10 cellular contexts compared by ENCODE assay signal in genomic region chr10:122373108-122373507, GRCh38. TPM values are rescaled to one million over a fixed set of nuclear protein-coding genes. Genes with fewer than 3 reads are reported as not detected.
A peak's percentile ranks its signal among the peaks of the same experiment; 100 is the strongest.
DNase-seq lines count a peak whose midpoint lies in the region; ATAC-seq and TF ChIP-seq lines count a peak whose summit lies in the region.
"Had no signal": no experiment of that assay in that cellular context is flagged by ENCODE, and none has a peak within 500 bp of the region (broad histone marks: within the 10 kb centered on the region; RNA-seq: fewer than 3 reads in every experiment).

No MANE protein-coding gene starts in this region.

- H3K9me3 ChIP-seq in thoracic aorta, result no peaks in the 10 kb centered on the region

- no peak overlapping the region for H3K4me3 ChIP-seq in thoracic aorta

- ATAC-seq in activated T-cell treated with anti-CD3 and anti-CD28 coated beads, Interleukin-2, amount 50 U/mL, for 72 hours (replicated peaks in 1 of 2), result no peak
- no peak for ATAC-seq in activated T-cell treated with anti-CD3 and anti-CD28 coated beads, Interleukin-2, amount 50 U/mL, for 4 hours
- ATAC-seq in memory B cell (ENCODE audit: low read depth), result no peak
- no peak for ATAC-seq in thoracic aorta (ENCODE audit: insufficient number of reproducible peaks, low FRiP score, low read depth)
- no peak for ATAC-seq in HG02571 (IDR thresholded peaks at IDR 0.05; ENCODE audit: unreplicated experiment)

- H3K27ac Mint-ChIP-seq in activated T-cell treated with anti-CD3 and anti-CD28 coated beads, Interleukin-2, amount 50 U/mL, for 72 hours, result peak overlapping the region; percentile 25
- H3K27ac Mint-ChIP-seq in brain (peak overlapping the region in 4 of 5 experiments; percentile 86 to 98 (median 90)), memory B cell (no peak overlapping the region)

- H3K4me1 Mint-ChIP-seq in activated T-cell treated with anti-CD3 and anti-CD28 coated beads, Interleukin-2, amount 50 U/mL, for 72 hours (ENCODE audit: low read depth), result peaks cover 36% of the 10 kb centered on the region
- peaks cover 26% of the 10 kb centered on the region for H3K4me1 Mint-ChIP-seq in activated T-cell treated with anti-CD3 and anti-CD28 coated beads, Interleukin-2, amount 50 U/mL, for 4 hours (ENCODE audit: low read depth)
- peaks cover 53% of the 10 kb centered on the region for H3K4me1 Mint-ChIP-seq in brain
- H3K4me1 Mint-ChIP-seq in memory B cell, result peaks cover 7% of the 10 kb centered on the region

- peak overlapping the region; percentile 85 to 95 for H3K4me3 Mint-ChIP-seq in activated T-cell treated with anti-CD3 and anti-CD28 coated beads, Interleukin-2, amount 50 U/mL, for 72 hours
- H3K4me3 Mint-ChIP-seq in activated T-cell treated with anti-CD3 and anti-CD28 coated beads, Interleukin-2, amount 50 U/mL, for 4 hours, result no peak overlapping the region
- peak overlapping the region; percentile 87 to 98 (median 91) for H3K4me3 Mint-ChIP-seq in brain
- H3K4me3 Mint-ChIP-seq in memory B cell, result peak overlapping the region; percentile 83

- no peak for TF ChIP-seq CTCF in brain (conservative IDR thresholded peaks at IDR 0.05)
- TF ChIP-seq CTCF in thoracic aorta (IDR thresholded peaks at IDR 0.05), result no peak

- peak overlapping the region; percentile 78 to 98 for H3K27ac ChIP-seq in thoracic aorta

- H3K27me3 Mint-ChIP-seq in activated T-cell treated with anti-CD3 and anti-CD28 coated beads, Interleukin-2, amount 50 U/mL, for 72 hours (ENCODE audit: low read depth), result peaks cover 46% of the 10 kb centered on the region
- peaks cover 20% of the 10 kb centered on the region for H3K27me3 Mint-ChIP-seq in activated T-cell treated with anti-CD3 and anti-CD28 coated beads, Interleukin-2, amount 50 U/mL, for 4 hours (ENCODE audit: low read depth)
- H3K27me3 Mint-ChIP-seq in brain (peaks cover 22% of the 10 kb centered on the region), memory B cell (peaks cover 14% of the 10 kb centered on the region)

- no peak for DNase-seq in activated T-cell treated with anti-CD3 and anti-CD28 coated beads, Interleukin-2, amount 50 U/mL, for 72 hours
- DNase-seq in activated T-cell treated with anti-CD3 and anti-CD28 coated beads, Interleukin-2, amount 50 U/mL, for 4 hours, result no peak
- DNase-seq in memory B cell (ENCODE audit: low spot score in 2 of 2) (no peak), thoracic aorta (ENCODE audit: low spot score) (no peak), kidney glomerular epithelial cell (lab: John Stamatoyannopoulos, UW) (no peak), NCI-H345 (lab: John Stamatoyannopoulos, UW) (no peak)
- DNase-seq: stimulated activated CD4-positive, alpha-beta T cell treated with anti-CD3 and anti-CD28 coated beads, Interleukin-4, amount 100 ng/mL, for 4 hours had no signal

- H3K4me1 ChIP-seq in thoracic aorta (ENCODE audit: control insufficient read depth in 1 of 2, low read depth in 2 of 2), result peaks cover 13 to 39% of the 10 kb centered on the region in 2 donors
- H3K4me1 ChIP-seq: parathyroid adenoma had no signal

- H3K36me3 Mint-ChIP-seq in activated T-cell treated with anti-CD3 and anti-CD28 coated beads, Interleukin-2, amount 50 U/mL, for 72 hours (ENCODE audit: insufficient read depth in 2 of 2), result peaks cover 0 to 3% of the 10 kb centered on the region in 2 donors
- H3K36me3 Mint-ChIP-seq in activated T-cell treated with anti-CD3 and anti-CD28 coated beads, Interleukin-2, amount 50 U/mL, for 4 hours (ENCODE audit: insufficient read depth), result no peaks in the 10 kb centered on the region
- H3K36me3 Mint-ChIP-seq in brain (no peaks in the 10 kb centered on the region), memory B cell (no peaks in the 10 kb centered on the region)

- H3K36me3 ChIP-seq in thoracic aorta, result no peaks in the 10 kb centered on the region

- H3K9me3 Mint-ChIP-seq in activated T-cell treated with anti-CD3 and anti-CD28 coated beads, Interleukin-2, amount 50 U/mL, for 72 hours, result no peaks in the 10 kb centered on the region
- H3K9me3 Mint-ChIP-seq in activated T-cell treated with anti-CD3 and anti-CD28 coated beads, Interleukin-2, amount 50 U/mL, for 4 hours, result no peaks in the 10 kb centered on the region
- H3K9me3 Mint-ChIP-seq in brain, result peaks cover 0 to 3% (median 0%) of the 10 kb centered on the region in 5 experiments
- no peaks in the 10 kb centered on the region for H3K9me3 Mint-ChIP-seq in memory B cell

- no peaks in the 10 kb centered on the region for H3K27me3 ChIP-seq in thoracic aorta (replicated peaks; ENCODE audit: insufficient read depth)

RNA-seq across cellular contexts. Expression of gene PLEKHA1, which starts 1.4 kb away (rescaled TPM):
- 10 to 100 TPM in 1 of 2 donors, 1 to 10 TPM in 1; 8.7 to 14.8 TPM for total RNA-seq in activated T-cell treated with anti-CD3 and anti-CD28 coated beads, Interleukin-2, amount 50 U/mL, for 72 hours
- total RNA-seq in activated T-cell treated with anti-CD3 and anti-CD28 coated beads, Interleukin-2, amount 50 U/mL, for 4 hours, result 10 to 100 TPM; 11.0 to 14.0 (median 12.5) TPM
- polyA plus RNA-seq in brain (ENCODE audit: insufficient read depth, low read depth, low replicate concordance), result 12.7 TPM
- total RNA-seq in thoracic aorta, result 10 to 100 TPM; 22.3 to 46.8 TPM
